Comparison of ENCODE assay signal across 11 cellular contexts in the genomic region with DNA sequence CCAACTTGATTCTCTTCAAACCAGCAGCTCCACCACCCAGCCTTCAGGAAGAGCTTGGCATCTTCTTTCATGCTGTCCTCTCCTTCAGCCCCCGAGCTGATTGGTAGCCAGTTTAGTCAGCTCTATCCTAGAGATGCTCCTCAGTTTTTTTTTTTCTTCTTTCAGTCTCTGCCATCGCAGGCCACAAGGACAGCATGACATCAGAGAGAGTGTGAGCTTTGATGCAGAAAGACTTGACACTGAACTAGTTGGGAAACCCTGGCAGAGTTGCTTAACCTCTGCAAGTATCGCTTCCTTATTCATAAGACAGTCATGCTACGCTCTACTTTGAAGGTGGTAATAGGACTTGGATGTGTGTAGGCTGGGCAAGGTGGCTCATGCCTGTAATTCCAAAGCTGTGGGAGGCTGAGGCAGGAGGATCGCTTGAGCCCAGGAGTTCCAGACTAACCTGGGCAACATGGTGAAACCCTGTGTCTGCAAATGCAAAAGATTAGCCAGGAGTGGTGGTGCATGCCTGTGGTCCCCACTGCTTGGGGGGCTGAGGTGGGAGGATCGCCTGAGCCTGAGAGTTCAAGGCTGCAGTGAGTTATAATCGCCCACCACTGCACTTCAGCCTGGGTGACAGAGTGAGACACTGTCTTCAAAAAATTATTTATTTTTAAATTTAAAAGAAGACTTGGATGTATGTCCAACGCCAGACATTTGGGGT. TPM values are rescaled to one million over a fixed set of nuclear protein-coding genes. Genes with fewer than 3 reads are reported as not detected.
DNase-seq lines count a peak whose midpoint lies in the region; ATAC-seq, FAIRE-seq and TF ChIP-seq lines count a peak whose summit lies in the region.
"Had no signal": no experiment of that assay in that cellular context is flagged by ENCODE, and none has a peak within 500 bp of the region (broad histone marks: within the 10 kb centered on the region; RNA-seq: fewer than 3 reads in every experiment).

No MANE protein-coding gene starts in this region.

- no peak for TF ChIP-seq CTCF in GM10248 (IDR thresholded peaks at IDR 0.05; ENCODE audit: control extremely low read depth, extremely low read depth, low read depth, missing control alignments)
- TF ChIP-seq CTCF in right atrium auricular region (IDR thresholded peaks at IDR 0.05) = no peak

- H3K4me3 ChIP-seq in right atrium auricular region = no peak overlapping the region

- no peak overlapping the region for H3K27ac ChIP-seq in right atrium auricular region

- no peaks in the 10 kb centered on the region for H3K36me3 ChIP-seq in right atrium auricular region

- CTCF ChIA-PET in GM10248 (lab: Yijun Ruan, JAX) = interaction anchor here (0.8 to 7.7 kb wide), 6 partner anchors 17 to 243 kb away, joined by 3 to 68 read pairs (median 9); partner anchors contain the start of gene GPR142

- ATAC-seq in GM21390 (IDR thresholded peaks at IDR 0.05; ENCODE audit: unreplicated experiment) = peak; percentile 73
- ATAC-seq in HG03565 (IDR thresholded peaks at IDR 0.05; ENCODE audit: unreplicated experiment) = peak; percentile 82

- POLR2A ChIA-PET in GM10248 (lab: Yijun Ruan, JAX) = no interaction called here

- H3K4me1 ChIP-seq in right atrium auricular region = no peaks in the 10 kb centered on the region

- DNase-seq in GM10248 (ENCODE audit: extremely low spot score) = peak; percentile 77
- peak; percentile 59 for DNase-seq in right atrium auricular region (ENCODE audit: low spot score)
- DNase-seq in HTR-8/SVneo (ENCODE audit: insufficient read length, low spot score) = no peak
- no peak for DNase-seq in SHP77 (lab: John Stamatoyannopoulos, UW)
- no peak for DNase-seq in NCI-H146 treated with DMSO at 0.1 percent for 48 hours (lab: John Stamatoyannopoulos, UW; ENCODE audit: unreplicated experiment)
- no peak for DNase-seq in NCI-H748 (lab: John Stamatoyannopoulos, UW; ENCODE audit: unreplicated experiment)
- DNase-seq: natural killer cell had no signal

- no peaks in the 10 kb centered on the region for H3K27me3 ChIP-seq in right atrium auricular region

- no peaks in the 10 kb centered on the region for H3K9me3 ChIP-seq in right atrium auricular region

- no peak for FAIRE-seq in HTR-8/SVneo (lab: Jason Lieb, UNC)
- FAIRE-seq: colon had no signal

RNA-seq across cellular contexts. Expression of gene CD300LB, which starts 2.6 kb away (rescaled TPM):
- total RNA-seq in right atrium auricular region = under 1 TPM in 1 of 2 donors, not detected in 1; 0.31 TPM
- total RNA-seq: SK-MEL-5 had no signal

RNA-seq across cellular contexts. Expression of gene CD300C, which starts 17.3 kb away (rescaled TPM):
- total RNA-seq in right atrium auricular region = under 1 TPM in 1 of 2 donors, not detected in 1; 0.98 TPM

RNA-seq across cellular contexts. Expression of gene CD300H, which starts 38.7 kb away (rescaled TPM):
- not detected for total RNA-seq in right atrium auricular region
- total RNA-seq: SK-MEL-5 had no signal

Comparison
In these comparisons a context has a peak if more than half of its experiments do, and no peak if none do; other contexts are left out.
1. DNase-seq: peak in GM10248 (single experiment) and right atrium auricular region (single experiment); none in HTR-8/SVneo (single experiment), SHP77 (0 of 2), NCI-H146 treated with DMSO at 0.1 percent for 48 hours (single experiment) and NCI-H748 (single experiment).